27 cellular contexts compared by ENCODE assay signal in the genomic region with DNA sequence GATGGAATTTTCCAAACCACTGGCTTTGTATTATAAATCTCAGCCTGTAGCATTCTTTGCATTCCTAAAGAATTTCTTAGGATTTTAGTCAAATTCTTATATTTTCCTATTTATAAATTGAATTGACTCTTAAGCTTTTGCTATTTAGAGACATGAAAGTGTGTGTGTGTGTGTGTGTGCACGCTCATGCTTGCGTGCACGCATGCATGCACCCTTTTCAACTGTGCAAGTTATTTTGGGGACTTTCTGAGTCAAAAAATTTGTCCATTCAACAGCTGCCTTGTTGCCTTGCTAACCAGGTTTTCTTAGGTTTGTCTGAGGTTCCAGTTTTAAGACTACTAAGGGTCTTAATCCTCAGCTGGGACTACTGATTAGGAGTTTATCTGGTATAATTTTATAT. TPM values are rescaled to one million over a fixed set of nuclear protein-coding genes. Genes with fewer than 3 reads are reported as not detected.
DNase-seq lines count a peak whose midpoint lies in the region; ATAC-seq, FAIRE-seq and TF ChIP-seq lines count a peak whose summit lies in the region.
"Had no signal": no experiment of that assay in that cellular context is flagged by ENCODE, and none has a peak within 500 bp of the region (broad histone marks: within the 10 kb centered on the region; RNA-seq: fewer than 3 reads in every experiment).

No MANE protein-coding gene starts in this region.

- no peaks in the 10 kb centered on the region for H3K27me3 ChIP-seq in BLaER1 treated with 17β-estradiol and CSF1 and Interleukin-3, amounts not matched to agents 10 nM and 100 nM
- H3K27me3 ChIP-seq in CD8-positive, alpha-beta T cell (ENCODE audit: insufficient read depth, low read length), result no peaks in the 10 kb centered on the region
- H3K27me3 ChIP-seq: MG63, right atrium auricular region, stomach, tibial nerve had no signal

- H3K4me1 Mint-ChIP-seq in nephron progenitor cell, result peaks cover 7% of the 10 kb centered on the region
- peaks cover 3% of the 10 kb centered on the region for H3K4me1 Mint-ChIP-seq in activated T-cell treated with anti-CD3 and anti-CD28 coated beads, Interleukin-2, amount 50 U/mL, for 24 hours (ENCODE audit: low read depth)
- peaks cover 4% of the 10 kb centered on the region for H3K4me1 Mint-ChIP-seq in activated naive CD8-positive, alpha-beta T cell treated with anti-CD3 and anti-CD28 coated beads for 36 hours
- H3K4me1 Mint-ChIP-seq in CD8-positive, alpha-beta T cell (ENCODE audit: low read depth), result no peaks in the 10 kb centered on the region

- intact Hi-C loops in CD8-positive, alpha-beta T cell (cut with DNase I, micrococcal nuclease), result no loop called here

- no peak for TF ChIP-seq CTCF in nephron progenitor cell (IDR thresholded peaks at IDR 0.05)
- no peak for TF ChIP-seq CTCF in CD8-positive, alpha-beta T cell (IDR thresholded peaks at IDR 0.05)

- H3K4me3 Mint-ChIP-seq in nephron progenitor cell, result no peak overlapping the region
- no peak overlapping the region for H3K4me3 Mint-ChIP-seq in activated T-cell treated with anti-CD3 and anti-CD28 coated beads, Interleukin-2, amount 50 U/mL, for 24 hours
- no peak overlapping the region for H3K4me3 Mint-ChIP-seq in activated naive CD8-positive, alpha-beta T cell treated with anti-CD3 and anti-CD28 coated beads for 36 hours
- no peak overlapping the region for H3K4me3 Mint-ChIP-seq in CD8-positive, alpha-beta T cell
- H3K4me3 Mint-ChIP-seq: activated T-cell treated with anti-CD3 and anti-CD28 coated beads, Interleukin-2, amount 50 U/mL, for 72 hours; T-helper 17 cell had no signal

- H3K27me3 Mint-ChIP-seq in nephron progenitor cell (ENCODE audit: low read depth, poor library complexity), result no peaks in the 10 kb centered on the region
- H3K27me3 Mint-ChIP-seq in activated T-cell treated with anti-CD3 and anti-CD28 coated beads, Interleukin-2, amount 50 U/mL, for 24 hours, result no peaks in the 10 kb centered on the region
- no peaks in the 10 kb centered on the region for H3K27me3 Mint-ChIP-seq in activated naive CD8-positive, alpha-beta T cell treated with anti-CD3 and anti-CD28 coated beads for 36 hours
- H3K27me3 Mint-ChIP-seq in CD8-positive, alpha-beta T cell (ENCODE audit: low read depth), result no peaks in the 10 kb centered on the region
- H3K27me3 Mint-ChIP-seq: T-helper 17 cell had no signal

- H3K4me1 ChIP-seq in BLaER1 treated with 17β-estradiol and CSF1 and Interleukin-3, amounts not matched to agents 10 nM and 100 nM, result peaks cover 30 to 81% (median 46%) of the 10 kb centered on the region in 10 experiments
- no peaks in the 10 kb centered on the region for H3K4me1 ChIP-seq in CD8-positive, alpha-beta T cell (ENCODE audit: insufficient read depth, low read length)
- H3K4me1 ChIP-seq: right atrium auricular region, tibial nerve had no signal

- DNase-seq in HTR-8/SVneo (ENCODE audit: insufficient read length, low spot score) (no peak), nephron progenitor cell (no peak)
- DNase-seq in activated T-cell treated with anti-CD3 and anti-CD28 coated beads, Interleukin-2, amount 50 U/mL, for 24 hours, result no peak
- no peak for DNase-seq in activated naive CD8-positive, alpha-beta T cell treated with anti-CD3 and anti-CD28 coated beads for 36 hours
- DNase-seq in CD8-positive, alpha-beta T cell, result no peak
- DNase-seq: 8988T; activated CD4-positive, alpha-beta T cell treated with anti-CD3 and anti-CD28 coated beads for 48 hours; activated naive CD4-positive, alpha-beta T cell treated with anti-CD3 and anti-CD28 coated beads, Interleukin-2, amount 50 U/mL, for 16 hours; activated T-cell treated with anti-CD3 and anti-CD28 coated beads, Interleukin-2, amount 50 U/mL, for 72 hours; aorta; central memory CD4-positive, alpha-beta T cell; DMS79; left colon; mesendoderm; MG63; NCI-H1436 treated with DMSO at 0.1 percent for 48 hours; NCI-H524; stimulated activated CD4-positive, alpha-beta T cell treated with anti-CD3 and anti-CD28 coated beads, Interleukin-12 subunit alpha, Interleukin-12 subunit beta, amount 100 ng/mL, for 4 hours; stomach; T-helper 17 cell had no signal

- H3K4me2 ChIP-seq in BLaER1 treated with 17β-estradiol and CSF1 and Interleukin-3, amounts not matched to agents 10 nM and 100 nM, result peak overlapping the region in 10 of 11 experiments; percentile 6 to 69 (median 32); a peak in 11 of 22 replicates

- H3K4me3 ChIP-seq in BLaER1 treated with 17β-estradiol and CSF1 and Interleukin-3, amounts not matched to agents 10 nM and 100 nM, result no peak overlapping the region
- no peak overlapping the region for H3K4me3 ChIP-seq in CD8-positive, alpha-beta T cell (ENCODE audit: low read depth, low read length)
- H3K4me3 ChIP-seq: HAP-1, MG63, right atrium auricular region, stomach, tibial nerve had no signal

- H4K20me1 ChIP-seq in BLaER1 treated with 17β-estradiol and CSF1 and Interleukin-3, amounts not matched to agents 10 nM and 100 nM, result peaks cover 0 to 11% (median 0%) of the 10 kb centered on the region in 11 experiments; a peak in 2 of 22 replicates

- POLR2A ChIA-PET in CD8-positive, alpha-beta T cell (lab: Charles Lee), result no interaction called here

- CTCF ChIA-PET in CD8-positive, alpha-beta T cell (lab: Charles Lee), result no interaction called here

- no peak overlapping the region for H3K27ac Mint-ChIP-seq in nephron progenitor cell
- H3K27ac Mint-ChIP-seq in activated T-cell treated with anti-CD3 and anti-CD28 coated beads, Interleukin-2, amount 50 U/mL, for 24 hours, result no peak overlapping the region
- H3K27ac Mint-ChIP-seq in activated naive CD8-positive, alpha-beta T cell treated with anti-CD3 and anti-CD28 coated beads for 36 hours, result no peak overlapping the region
- H3K27ac Mint-ChIP-seq in CD8-positive, alpha-beta T cell, result no peak overlapping the region
- H3K27ac Mint-ChIP-seq: activated T-cell treated with anti-CD3 and anti-CD28 coated beads, Interleukin-2, amount 50 U/mL, for 72 hours; T-helper 17 cell had no signal

- H3K36me3 Mint-ChIP-seq in nephron progenitor cell (ENCODE audit: low read depth), result peaks cover 59% of the 10 kb centered on the region
- H3K36me3 Mint-ChIP-seq in activated T-cell treated with anti-CD3 and anti-CD28 coated beads, Interleukin-2, amount 50 U/mL, for 24 hours (ENCODE audit: low read depth), result peaks cover 90% of the 10 kb centered on the region
- H3K36me3 Mint-ChIP-seq in activated naive CD8-positive, alpha-beta T cell treated with anti-CD3 and anti-CD28 coated beads for 36 hours, result peaks cover 30% of the 10 kb centered on the region
- peaks cover 84% of the 10 kb centered on the region for H3K36me3 Mint-ChIP-seq in CD8-positive, alpha-beta T cell

- peaks cover 61 to 98% (median 85%) of the 10 kb centered on the region in 11 experiments for H3K36me3 ChIP-seq in BLaER1 treated with 17β-estradiol and CSF1 and Interleukin-3, amounts not matched to agents 10 nM and 100 nM
- peaks cover 30% of the 10 kb centered on the region for H3K36me3 ChIP-seq in CD8-positive, alpha-beta T cell (ENCODE audit: insufficient read depth, low read length)

- no peaks in the 10 kb centered on the region for H3K9me3 Mint-ChIP-seq in nephron progenitor cell
- no peaks in the 10 kb centered on the region for H3K9me3 Mint-ChIP-seq in activated T-cell treated with anti-CD3 and anti-CD28 coated beads, Interleukin-2, amount 50 U/mL, for 24 hours
- no peaks in the 10 kb centered on the region for H3K9me3 Mint-ChIP-seq in activated naive CD8-positive, alpha-beta T cell treated with anti-CD3 and anti-CD28 coated beads for 36 hours
- no peaks in the 10 kb centered on the region for H3K9me3 Mint-ChIP-seq in CD8-positive, alpha-beta T cell
- H3K9me3 Mint-ChIP-seq: activated T-cell treated with anti-CD3 and anti-CD28 coated beads, Interleukin-2, amount 50 U/mL, for 72 hours had no signal

- peak; percentile 51 for FAIRE-seq in HTR-8/SVneo (lab: Jason Lieb, UNC)
- FAIRE-seq: endothelial cell of umbilical vein had no signal

- no peaks in the 10 kb centered on the region for H3K9me3 ChIP-seq in BLaER1 treated with 17β-estradiol and CSF1 and Interleukin-3, amounts not matched to agents 10 nM and 100 nM (replicated peaks in 1 of 11)
- no peaks in the 10 kb centered on the region for H3K9me3 ChIP-seq in CD8-positive, alpha-beta T cell (ENCODE audit: low read length)
- H3K9me3 ChIP-seq: HAP-1, MG63, right atrium auricular region, stomach, tibial nerve had no signal

- H3K27ac ChIP-seq in BLaER1 treated with 17β-estradiol and CSF1 and Interleukin-3, amounts not matched to agents 10 nM and 100 nM, result no peak overlapping the region
- H3K27ac ChIP-seq in CD8-positive, alpha-beta T cell (ENCODE audit: low read depth, low read length), result no peak overlapping the region
- H3K27ac ChIP-seq: right atrium auricular region, stomach, tibial nerve had no signal

- no peak overlapping the region for H3K9ac ChIP-seq in BLaER1 treated with 17β-estradiol and CSF1 and Interleukin-3, amounts not matched to agents 10 nM and 100 nM

- ATAC-seq in GM18868 (IDR thresholded peaks at IDR 0.05; ENCODE audit: unreplicated experiment), result peak; percentile 57
- ATAC-seq in HG02571 (IDR thresholded peaks at IDR 0.05; ENCODE audit: unreplicated experiment), result peak; percentile 51
- ATAC-seq in CD8-positive, alpha-beta T cell, result no peak
- ATAC-seq: left colon, T-helper 17 cell had no signal

RNA-seq across cellular contexts. Expression of a gene that starts 42.6 kb away (rescaled TPM):
- total RNA-seq in activated naive CD8-positive, alpha-beta T cell treated with anti-CD3 and anti-CD28 coated beads for 36 hours, result 10 to 100 TPM; 32.0 to 36.1 TPM
- total RNA-seq in CD8-positive, alpha-beta T cell, result 10 to 100 TPM; 74.4 to 78.1 TPM
